1 cellular context compared by ENCODE assay signal in genomic region chr2:128304330-128304714, GRCh38.
TF ChIP-seq lines count a peak whose summit lies in the region.

No MANE protein-coding gene starts in this region.

TF ChIP-seq in H1, 55 proteins besides CTCF, POLR2A, EP300 and RAD21:
- TF ChIP-seq BCL11A (IDR thresholded peaks at IDR 0.05; ENCODE audit: low read depth in 2 of 2, low read length in 2 of 2) = no peak
- no peak for TF ChIP-seq PHF8 (conservative IDR thresholded peaks at IDR 0.05; ENCODE audit: low read depth, low read length)
- no peak for TF ChIP-seq TAF1 (IDR thresholded peaks at IDR 0.05; ENCODE audit: low read depth, low read length)
- TF ChIP-seq SP2 (IDR thresholded peaks at IDR 0.05; ENCODE audit: low read length) = no peak
- TF ChIP-seq FOSL1 (IDR thresholded peaks at IDR 0.05; ENCODE audit: insufficient read depth, low read depth, low read length) = no peak
- TF ChIP-seq ATF2 (IDR thresholded peaks at IDR 0.05; ENCODE audit: low read length) = no peak
- TF ChIP-seq SIN3A (conservative IDR thresholded peaks at IDR 0.05 in 1 of 2, IDR thresholded peaks at IDR 0.05 in 1 of 2; ENCODE audit: low read depth in 1 of 2, low read length in 2 of 2) = no peak
- no peak for TF ChIP-seq KDM5A (IDR thresholded peaks at IDR 0.05; ENCODE audit: low read length)
- TF ChIP-seq POU5F1 (IDR thresholded peaks at IDR 0.05; ENCODE audit: low read depth, low read length) = no peak
- no peak for TF ChIP-seq SIX5 (IDR thresholded peaks at IDR 0.05; ENCODE audit: low read depth, low read length)
- no peak for TF ChIP-seq CBX8 (IDR thresholded peaks at IDR 0.05; ENCODE audit: borderline replicate concordance, low read depth, low read length)
- no peak for TF ChIP-seq HDAC6 (IDR thresholded peaks at IDR 0.05; ENCODE audit: low read depth, low read length)
- no peak for TF ChIP-seq USF2 (IDR thresholded peaks at IDR 0.05; ENCODE audit: low read length)
- no peak for TF ChIP-seq SP4 (IDR thresholded peaks at IDR 0.05; ENCODE audit: low read length)
- TF ChIP-seq SUZ12 (IDR thresholded peaks at IDR 0.05; ENCODE audit: low read length) = no peak
- no peak for TF ChIP-seq NRF1 (IDR thresholded peaks at IDR 0.05; ENCODE audit: low read depth, low read length)
- no peak for TF ChIP-seq RFX5 (IDR thresholded peaks at IDR 0.05; ENCODE audit: borderline replicate concordance, low read depth, low read length)
- TF ChIP-seq SP1 (IDR thresholded peaks at IDR 0.05; ENCODE audit: low read depth, low read length) = no peak
- TF ChIP-seq NANOG (IDR thresholded peaks at IDR 0.05; ENCODE audit: insufficient read depth, low read depth, low read length, poor library complexity, severe bottlenecking) = no peak
- TF ChIP-seq HDAC2 (IDR thresholded peaks at IDR 0.05; ENCODE audit: borderline replicate concordance in 1 of 2, low read depth in 2 of 2, low read length in 2 of 2) = no peak
